1 cellular context compared by ENCODE assay signal in the genomic region with DNA sequence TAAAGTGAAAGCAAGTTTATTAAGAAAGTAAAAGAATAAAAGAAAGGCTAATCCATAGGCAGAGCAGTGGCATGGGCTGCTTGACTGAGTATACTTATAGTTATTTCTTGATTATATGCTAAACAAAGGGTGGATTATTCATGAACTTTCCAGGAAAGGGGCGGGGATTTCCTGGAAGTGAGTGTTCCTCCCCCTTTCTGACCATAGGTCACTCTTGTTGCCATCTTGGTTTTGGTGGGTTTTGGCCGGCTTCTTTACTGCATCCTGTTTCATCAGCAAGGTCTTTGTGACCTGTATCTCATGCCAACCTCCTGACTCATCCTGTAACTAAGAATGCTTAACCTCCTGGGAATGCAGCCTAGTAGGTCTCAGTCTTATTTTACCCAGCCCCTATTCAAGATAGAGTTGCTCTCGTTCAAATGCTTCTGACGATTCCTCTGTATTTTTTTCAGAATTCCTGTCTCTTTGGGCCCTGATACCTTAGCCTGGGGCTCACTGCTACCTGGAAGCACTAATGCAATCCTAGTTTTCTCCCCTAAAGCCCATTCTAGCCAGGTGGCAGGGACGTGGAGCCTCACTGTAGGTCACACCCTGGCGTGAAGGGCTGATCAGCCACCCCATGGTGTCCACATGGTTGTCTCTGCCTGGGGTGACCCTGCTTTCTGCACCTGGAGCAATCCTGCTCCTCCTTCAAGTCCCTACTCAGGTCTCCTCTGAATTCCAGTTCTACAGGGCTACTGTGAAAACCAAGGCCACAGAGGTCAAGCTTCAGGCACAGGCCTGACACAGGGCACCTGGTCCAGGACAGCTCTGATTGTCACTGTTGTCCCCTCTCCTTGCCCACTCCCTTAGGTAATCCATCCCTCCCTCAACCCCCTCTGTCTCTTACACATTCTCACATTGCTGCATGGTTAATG.
TF ChIP-seq lines count a peak whose summit lies in the region.

No MANE protein-coding gene starts in this region.

TF ChIP-seq in HEK293, 187 proteins besides CTCF, POLR2A, EP300 and RAD21 (continued from another document):
- TF ChIP-seq, protein P1, sequence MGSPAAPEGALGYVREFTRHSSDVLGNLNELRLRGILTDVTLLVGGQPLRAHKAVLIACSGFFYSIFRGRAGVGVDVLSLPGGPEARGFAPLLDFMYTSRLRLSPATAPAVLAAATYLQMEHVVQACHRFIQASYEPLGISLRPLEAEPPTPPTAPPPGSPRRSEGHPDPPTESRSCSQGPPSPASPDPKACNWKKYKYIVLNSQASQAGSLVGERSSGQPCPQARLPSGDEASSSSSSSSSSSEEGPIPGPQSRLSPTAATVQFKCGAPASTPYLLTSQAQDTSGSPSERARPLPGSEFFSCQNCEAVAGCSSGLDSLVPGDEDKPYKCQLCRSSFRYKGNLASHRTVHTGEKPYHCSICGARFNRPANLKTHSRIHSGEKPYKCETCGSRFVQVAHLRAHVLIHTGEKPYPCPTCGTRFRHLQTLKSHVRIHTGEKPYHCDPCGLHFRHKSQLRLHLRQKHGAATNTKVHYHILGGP (tag by site-specific recombination; IDR thresholded peaks at IDR 0.05): peak; percentile 95
- TF ChIP-seq ZBTB17 (tag by site-specific recombination; IDR thresholded peaks at IDR 0.05) (peak; percentile 51; the same call in 1 of the 2 replicates), ZNF335 (tag by site-specific recombination; conservative IDR thresholded peaks at IDR 0.05) (0 out of 2 replicates have a peak, but pooled peaks have one; percentile 25), ZNF2 (tag by site-specific recombination; IDR thresholded peaks at IDR 0.05) (no peak), ZNF768 (tag by site-specific recombination; IDR thresholded peaks at IDR 0.05) (no peak), ZNF311 (tag by site-specific recombination; IDR thresholded peaks at IDR 0.05; ENCODE audit: borderline replicate concordance) (no peak), YY2 (tag by site-specific recombination; IDR thresholded peaks at IDR 0.05) (no peak), PRDM1 (tag by site-specific recombination; IDR thresholded peaks at IDR 0.05) (peak; percentile 71), ZNF843 (tag by site-specific recombination; IDR thresholded peaks at IDR 0.05) (no peak), ZBTB21 (tag by site-specific recombination; IDR thresholded peaks at IDR 0.05) (peak; percentile 69), ZNF473 (tag by site-specific recombination; IDR thresholded peaks at IDR 0.05) (no peak), SP3 (tag by site-specific recombination; IDR thresholded peaks at IDR 0.05) (peak; percentile 64), OVOL3 (tag by site-specific recombination; IDR thresholded peaks at IDR 0.05) (no peak), ZNF629 (tag by site-specific recombination; IDR thresholded peaks at IDR 0.05) (peak; percentile 70; the same call in 1 of the 2 replicates), RBAK (tag by site-specific recombination; IDR thresholded peaks at IDR 0.05) (no peak), IKZF3 (tag by site-specific recombination; IDR thresholded peaks at IDR 0.05) (no peak), ZBTB48 (tag by site-specific recombination; IDR thresholded peaks at IDR 0.05) (no peak), KLF16 (tag by site-specific recombination; IDR thresholded peaks at IDR 0.05) (no peak), ZNF549 (tag by site-specific recombination; IDR thresholded peaks at IDR 0.05) (no peak), ZNF747 (tag by site-specific recombination; IDR thresholded peaks at IDR 0.05) (no peak)
- TF ChIP-seq, protein P2, sequence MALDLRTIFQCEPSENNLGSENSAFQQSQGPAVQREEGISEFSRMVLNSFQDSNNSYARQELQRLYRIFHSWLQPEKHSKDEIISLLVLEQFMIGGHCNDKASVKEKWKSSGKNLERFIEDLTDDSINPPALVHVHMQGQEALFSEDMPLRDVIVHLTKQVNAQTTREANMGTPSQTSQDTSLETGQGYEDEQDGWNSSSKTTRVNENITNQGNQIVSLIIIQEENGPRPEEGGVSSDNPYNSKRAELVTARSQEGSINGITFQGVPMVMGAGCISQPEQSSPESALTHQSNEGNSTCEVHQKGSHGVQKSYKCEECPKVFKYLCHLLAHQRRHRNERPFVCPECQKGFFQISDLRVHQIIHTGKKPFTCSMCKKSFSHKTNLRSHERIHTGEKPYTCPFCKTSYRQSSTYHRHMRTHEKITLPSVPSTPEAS (tag by site-specific recombination; IDR thresholded peaks at IDR 0.05): no peak
- TF ChIP-seq, protein P3, sequence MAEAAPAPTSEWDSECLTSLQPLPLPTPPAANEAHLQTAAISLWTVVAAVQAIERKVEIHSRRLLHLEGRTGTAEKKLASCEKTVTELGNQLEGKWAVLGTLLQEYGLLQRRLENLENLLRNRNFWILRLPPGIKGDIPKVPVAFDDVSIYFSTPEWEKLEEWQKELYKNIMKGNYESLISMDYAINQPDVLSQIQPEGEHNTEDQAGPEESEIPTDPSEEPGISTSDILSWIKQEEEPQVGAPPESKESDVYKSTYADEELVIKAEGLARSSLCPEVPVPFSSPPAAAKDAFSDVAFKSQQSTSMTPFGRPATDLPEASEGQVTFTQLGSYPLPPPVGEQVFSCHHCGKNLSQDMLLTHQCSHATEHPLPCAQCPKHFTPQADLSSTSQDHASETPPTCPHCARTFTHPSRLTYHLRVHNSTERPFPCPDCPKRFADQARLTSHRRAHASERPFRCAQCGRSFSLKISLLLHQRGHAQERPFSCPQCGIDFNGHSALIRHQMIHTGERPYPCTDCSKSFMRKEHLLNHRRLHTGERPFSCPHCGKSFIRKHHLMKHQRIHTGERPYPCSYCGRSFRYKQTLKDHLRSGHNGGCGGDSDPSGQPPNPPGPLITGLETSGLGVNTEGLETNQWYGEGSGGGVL (tag by site-specific recombination; IDR thresholded peaks at IDR 0.05): no peak
